Comparison of ENCODE assay signal across 26 cellular contexts in the genomic region with DNA sequence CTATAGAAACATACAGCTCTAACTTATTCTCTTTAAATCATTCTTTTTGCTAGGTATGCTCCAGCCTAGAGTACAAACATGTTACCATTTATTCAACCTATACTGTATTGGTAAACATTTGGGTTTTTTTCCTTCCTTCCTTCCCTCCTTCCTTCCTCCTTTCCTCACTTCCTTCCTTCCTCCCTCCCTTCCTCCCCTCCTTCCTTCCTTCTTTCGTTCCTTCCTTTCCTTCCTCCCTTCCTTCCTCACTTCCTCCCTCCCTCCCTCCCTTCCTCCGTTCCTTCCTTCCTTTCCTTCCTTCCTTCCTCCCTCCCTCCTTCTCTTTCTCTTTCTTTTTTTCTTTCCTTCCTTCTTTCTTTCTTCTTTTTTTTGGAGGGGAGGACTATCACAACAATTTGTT.
"Had no signal": no experiment of that assay in that cellular context is flagged by ENCODE, and none has a peak within 500 bp of the region (broad histone marks: within the 10 kb centered on the region; RNA-seq: fewer than 3 reads in every experiment).

No MANE protein-coding gene starts in this region.

- H3K4me1 ChIP-seq: colonic mucosa, esophagus muscularis mucosa, esophagus squamous epithelium, foreskin keratinocyte, gastrocnemius medialis, gastroesophageal sphincter, heart left ventricle, heart right ventricle had no signal

- H3K27me3 ChIP-seq: colonic mucosa, dorsolateral prefrontal cortex, esophagus muscularis mucosa, gastrocnemius medialis, gastroesophageal sphincter, heart left ventricle had no signal

- H3K9me3 ChIP-seq: colonic mucosa, esophagus muscularis mucosa, esophagus squamous epithelium, gastrocnemius medialis, gastroesophageal sphincter had no signal

- H3K36me3 ChIP-seq: colonic mucosa, esophagus muscularis mucosa, esophagus squamous epithelium, gastrocnemius medialis, gastroesophageal sphincter, heart left ventricle, heart right ventricle had no signal

- H3K4me3 ChIP-seq: colonic mucosa, coronary artery, dorsolateral prefrontal cortex, esophagus muscularis mucosa, esophagus squamous epithelium, gastrocnemius medialis, gastroesophageal sphincter, heart left ventricle, heart right ventricle had no signal

- DNase-seq: colonic mucosa; cortex of kidney; dermis blood vessel endothelial cell; dorsolateral prefrontal cortex; effector CD8-positive, alpha-beta T cell; effector memory CD4-positive, alpha-beta T cell; effector memory CD8-positive, alpha-beta T cell; endodermal cell; erythroblast; esophagus squamous epithelium; foreskin fibroblast; foreskin keratinocyte; foreskin melanocyte; gastrocnemius medialis; glutamatergic neuron; head of caudate nucleus; heart left ventricle; heart right ventricle had no signal

- H3K27ac ChIP-seq: colonic mucosa, coronary artery, dorsolateral prefrontal cortex, epithelial cell of prostate, esophagus muscularis mucosa, esophagus squamous epithelium, foreskin keratinocyte, gastrocnemius medialis, gastroesophageal sphincter, heart left ventricle, heart right ventricle had no signal

- ATAC-seq: effector memory CD8-positive, alpha-beta T cell; esophagus mucosa; foreskin keratinocyte; gastrocnemius medialis; gastroesophageal sphincter; heart left ventricle; heart right ventricle had no signal

- FAIRE-seq: colon, endometrium, endothelial cell of umbilical vein had no signal
